Comparison of ENCODE assay signal across 32 cellular contexts in the genomic region with DNA sequence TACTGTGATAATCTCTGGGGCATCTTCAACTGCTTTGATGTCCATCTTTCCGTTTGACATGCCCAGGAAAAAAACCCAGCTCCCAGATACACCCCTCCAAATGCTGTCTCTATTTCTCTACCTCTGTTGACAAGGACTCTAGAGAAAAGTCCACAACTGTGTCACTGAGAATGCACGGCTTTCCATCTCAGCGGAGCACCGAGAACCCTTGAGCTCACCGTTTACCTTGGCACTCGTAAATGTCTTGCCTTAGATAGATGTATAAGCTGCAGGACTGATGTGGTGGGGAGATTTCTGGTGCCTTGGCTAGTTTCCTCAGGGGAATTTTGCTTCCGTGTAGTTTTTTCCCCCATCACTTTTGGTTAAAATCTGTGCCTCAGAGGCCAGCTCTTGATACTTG. TPM values are rescaled to one million over a fixed set of nuclear protein-coding genes. Genes with fewer than 3 reads are reported as not detected.
"Had no signal": no experiment of that assay in that cellular context is flagged by ENCODE, and none has a peak within 500 bp of the region (broad histone marks: within the 10 kb centered on the region; RNA-seq: fewer than 3 reads in every experiment).

No MANE protein-coding gene starts in this region.

- DNase-seq: activated effector memory CD4-positive, alpha-beta T cell treated with anti-CD3 and anti-CD28 coated beads, Interleukin-2, amount 50 U/mL, for 16 hours; activated effector memory CD4-positive, alpha-beta T cell treated with Interleukin-2 at 50 U/mL for 16 hours; activated gamma-delta T cell; activated gamma-delta T cell treated with Interleukin-2 at 50 U/mL for 16 hours; activated naive CD4-positive, alpha-beta T cell; activated naive CD4-positive, alpha-beta T cell treated with anti-CD3 and anti-CD28 coated beads for 36 hours; activated naive CD4-positive, alpha-beta T cell treated with anti-CD3 and anti-CD28 coated beads, Interleukin-2, amount 10 ng/mL, durations not matched to agents 7 days and 5 days; activated naive CD4-positive, alpha-beta T cell treated with anti-CD3 and anti-CD28 coated beads, Interleukin-2, amount 50 U/mL, for 16 hours; activated naive CD4-positive, alpha-beta T cell treated with Interleukin-2 at 50 U/mL for 16 hours; activated naive CD8-positive, alpha-beta T cell treated with anti-CD3 and anti-CD28 coated beads for 36 hours; activated naive CD8-positive, alpha-beta T cell treated with anti-CD3 and anti-CD28 coated beads, Interleukin-2, amount 10 ng/mL, durations not matched to agents 7 days and 5 days; activated naive CD8-positive, alpha-beta T cell treated with anti-CD3 and anti-CD28 coated beads, Interleukin-2, amount 50 U/mL, for 24 hours; activated T-cell treated with anti-CD3 and anti-CD28 coated beads, Interleukin-2, amount 50 U/mL, for 24 hours; activated T-cell treated with anti-CD3 and anti-CD28 coated beads, Interleukin-2, amount 50 U/mL, for 4 hours; activated T-cell treated with anti-CD3 and anti-CD28 coated beads, Interleukin-2, amount 50 U/mL, for 48 hours; activated T-cell treated with anti-CD3 and anti-CD28 coated beads, Interleukin-2, amount 50 U/mL, for 72 hours; adrenal gland; amniotic stem cell; amygdala; anterior cingulate cortex; aorta; body of pancreas; brain microvascular endothelial cell; caudate nucleus; central memory CD4-positive, alpha-beta T cell; cerebellar nuclear complex had no signal

- H3K4me3 ChIP-seq: adrenal gland, ascending aorta, body of pancreas, breast epithelium, cardiac muscle cell had no signal

- H3K27me3 ChIP-seq: adrenal gland, ascending aorta, body of pancreas, breast epithelium, cardiac muscle cell had no signal

- H3K4me1 ChIP-seq: adrenal gland, ascending aorta, body of pancreas, breast epithelium had no signal

- H3K36me3 ChIP-seq: adrenal gland, ascending aorta, brain microvascular endothelial cell, breast epithelium, cardiac muscle cell had no signal

- H3K9me3 ChIP-seq: adrenal gland, ascending aorta, body of pancreas, breast epithelium had no signal

- H3K27ac ChIP-seq: adrenal gland, ascending aorta, body of pancreas, brain microvascular endothelial cell, breast epithelium, cardiac muscle cell had no signal

RNA-seq across cellular contexts. Expression of gene FRMPD2, which starts 24.6 kb away (rescaled TPM):
- total RNA-seq: activated naive CD4-positive, alpha-beta T cell treated with anti-CD3 and anti-CD28 coated beads for 36 hours; activated naive CD8-positive, alpha-beta T cell treated with anti-CD3 and anti-CD28 coated beads for 36 hours; activated naive CD8-positive, alpha-beta T cell treated with anti-CD3 and anti-CD28 coated beads, Interleukin-2, amount 10 ng/mL, durations not matched to agents 7 days and 5 days; activated T-cell treated with anti-CD3 and anti-CD28 coated beads, Interleukin-2, amount 50 U/mL, for 4 hours; activated T-cell treated with anti-CD3 and anti-CD28 coated beads, Interleukin-2, amount 50 U/mL, for 72 hours; activated T-helper 1 cell treated with anti-CD3 and anti-CD28 coated beads, Interleukin-12 subunit alpha, Interleukin-12 subunit beta, Interleukin-2, Interleukin-4 antibody, amounts not matched to agents 30 ng/mL and 10 ng/mL and 1 ng/mL, durations not matched to agents 14 hours and 24 hours and 36 hours; aorta; ascending aorta; body of pancreas; cardiac septum; chondrocyte had no signal
